Comparison of ENCODE assay signal across 9 cellular contexts in the genomic region with DNA sequence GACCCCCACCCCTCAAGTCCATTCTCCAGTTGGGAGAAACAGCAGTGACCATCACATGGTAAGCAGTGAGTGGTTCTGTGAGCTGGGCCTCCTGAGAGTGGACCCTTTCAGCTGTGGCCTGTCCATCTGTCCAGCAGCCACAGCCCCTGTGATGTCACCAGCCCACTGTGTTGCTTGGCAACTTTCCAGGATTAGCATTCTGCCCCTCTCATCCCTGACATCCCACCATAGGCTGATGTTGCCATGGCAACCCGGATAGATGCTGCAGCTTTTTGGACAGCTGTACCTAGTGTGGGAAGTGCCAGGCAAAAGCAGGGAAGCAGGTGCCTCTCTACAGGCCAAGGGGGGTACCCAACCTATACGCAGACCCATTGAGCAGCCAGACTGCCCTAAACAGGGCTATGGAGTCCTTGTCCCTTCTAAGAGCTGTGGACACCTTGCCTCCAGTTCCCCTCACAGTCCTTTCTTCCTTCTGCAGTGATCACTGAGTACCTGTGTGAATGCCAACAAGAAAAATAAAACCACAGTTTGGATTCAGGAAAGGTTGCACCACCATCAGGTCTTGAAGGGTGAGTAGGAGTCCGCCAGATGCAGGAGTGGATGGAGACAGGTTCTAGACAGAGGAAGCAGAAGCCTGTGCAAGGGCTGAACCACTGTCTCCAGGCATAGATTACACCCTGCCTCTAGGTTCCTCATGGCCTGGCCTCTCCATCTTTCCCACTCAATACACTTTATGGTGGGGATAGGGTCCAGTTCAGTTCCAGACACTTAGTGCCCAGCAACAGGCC. TPM values are rescaled to one million over a fixed set of nuclear protein-coding genes. Genes with fewer than 3 reads are reported as not detected.
DNase-seq lines count a peak whose midpoint lies in the region; TF ChIP-seq lines count a peak whose summit lies in the region.
"Had no signal": no experiment of that assay in that cellular context is flagged by ENCODE, and none has a peak within 500 bp of the region (broad histone marks: within the 10 kb centered on the region; RNA-seq: fewer than 3 reads in every experiment).

Gene DNAH1 (plus strand): TSS at position 343 of the 788 bp plus-strand sequence. CDS start 6,124 bp downstream, outside the sequence.

- DNase-seq in NCI-H2227 (lab: John Stamatoyannopoulos, UW; ENCODE audit: unreplicated experiment) (peak; percentile 77), esophagus squamous epithelium (lab: John Stamatoyannopoulos, UW) (no peak), trophoblast cell (no peak), epidermal melanocyte (ENCODE audit: insufficient read length, low spot score) (no peak), C1 segment of cervical spinal cord (lab: John Stamatoyannopoulos, UW) (no peak)
- no peak for DNase-seq in activated CD4-positive, alpha-beta T cell treated with anti-CD3 and anti-CD28 coated beads, Interleukin-2, amount 50 U/mL, for 1 hour
- DNase-seq: right cardiac atrium; stimulated activated naive CD4-positive, alpha-beta T cell treated with Interleukin-2 at 50 U/mL for 16 hours had no signal

- H3K18ac ChIP-seq in trophoblast cell (ENCODE audit: low read length) = peak within 1 kb of the TSS; percentile 47

- no peak within 1 kb of the TSS for H3K23ac ChIP-seq in trophoblast cell (ENCODE audit: low read length)

- peak within 1 kb of the TSS; percentile 74 for H4K12ac ChIP-seq in trophoblast cell (ENCODE audit: low read depth, low read length)

- H3K4me3 ChIP-seq in esophagus squamous epithelium (peak within 1 kb of the TSS in 3 of 4 donors; percentile 33 to 53 (median 34)), trophoblast cell (ENCODE audit: low read depth, low read length) (no peak within 1 kb of the TSS)

- H2AFZ ChIP-seq in trophoblast cell (ENCODE audit: insufficient read depth, low read length, poor library complexity) = peak within 1 kb of the TSS; percentile 63

- TF ChIP-seq POLR2A in esophagus squamous epithelium (IDR thresholded peaks at IDR 0.05) = no peak

- intact Hi-C loops in esophagus squamous epithelium (cut with DNase I) = no loop called here

- H3K4ac ChIP-seq in trophoblast cell (ENCODE audit: low read depth, low read length) = peak within 1 kb of the TSS; percentile 57

- WGBS in esophagus squamous epithelium, 2 donors = 100% methylated on average over 2 to 3 of the region's 3 CpGs
- WGBS in trophoblast cell (ENCODE audit: extremely low coverage, insufficient coverage, insufficient read length) = no CpG with 5 or more reads among the region's 3 CpGs

- H2BK5ac ChIP-seq in trophoblast cell (ENCODE audit: low read depth, low read length, poor library complexity) = no peak within 1 kb of the TSS

- H2BK120ac ChIP-seq in trophoblast cell (ENCODE audit: insufficient read depth, low read length, poor library complexity) = peak within 1 kb of the TSS; percentile 55

- H4K8ac ChIP-seq in trophoblast cell (ENCODE audit: low read depth, low read length) = peak within 1 kb of the TSS; percentile 85

- H3K36me3 ChIP-seq in ES-I3 (ENCODE audit: insufficient read depth, low read length) (no peaks in the 10 kb centered on the region), esophagus squamous epithelium (no peaks in the 10 kb centered on the region), trophoblast cell (ENCODE audit: control insufficient read depth in 1 of 2, insufficient read depth in 2 of 2, low read length in 2 of 2) (no peaks in the 10 kb centered on the region)

- peak within 1 kb of the TSS; percentile 73 for H2AK5ac ChIP-seq in trophoblast cell (ENCODE audit: low read length)

- peak within 1 kb of the TSS; percentile 88 for H4K91ac ChIP-seq in trophoblast cell (ENCODE audit: low read depth, low read length)

- H3K14ac ChIP-seq in trophoblast cell (ENCODE audit: low read length) = peak within 1 kb of the TSS; percentile 67

- peak within 1 kb of the TSS; percentile 59 for H3K4me2 ChIP-seq in trophoblast cell (ENCODE audit: low read length)

- H3K27ac ChIP-seq in esophagus squamous epithelium (no peak within 1 kb of the TSS), trophoblast cell (ENCODE audit: low read depth, low read length) (no peak within 1 kb of the TSS)

- H3K27me3 ChIP-seq in esophagus squamous epithelium = no peaks in the 10 kb centered on the region
- H3K27me3 ChIP-seq in trophoblast cell (ENCODE audit: insufficient read depth, low read length) = no peaks in the 10 kb centered on the region

- H3K9me3 ChIP-seq in ES-I3 (ENCODE audit: control insufficient read depth, insufficient read depth, low read length) = no peaks in the 10 kb centered on the region
- no peaks in the 10 kb centered on the region for H3K9me3 ChIP-seq in esophagus squamous epithelium
- H3K9me3 ChIP-seq in trophoblast cell (ENCODE audit: insufficient read depth, low read depth, low read length) = no peaks in the 10 kb centered on the region

- H3K79me2 ChIP-seq in trophoblast cell (ENCODE audit: control insufficient read depth, insufficient read depth, low read length, poor library complexity) = no peaks in the 10 kb centered on the region

- H3K4me1 ChIP-seq in ES-I3 (ENCODE audit: insufficient read depth, low read length) (peaks cover 11% of the 10 kb centered on the region), esophagus squamous epithelium (peaks cover 21 to 40% (median 24%) of the 10 kb centered on the region in 3 donors), trophoblast cell (ENCODE audit: control insufficient read depth in 1 of 2, insufficient read depth in 2 of 2, low read length in 2 of 2) (peaks cover 25 to 27% of the 10 kb centered on the region in 2 experiments)

- no peak for TF ChIP-seq CTCF in esophagus squamous epithelium (IDR thresholded peaks at IDR 0.05)

- peak within 1 kb of the TSS; percentile 58 for H2BK12ac ChIP-seq in trophoblast cell (ENCODE audit: low read length)

- H3K9ac ChIP-seq in ES-I3 (ENCODE audit: low read depth, low read length) = peak within 1 kb of the TSS; percentile 44; the same call in 1 of the 2 replicates
- no peak within 1 kb of the TSS for H3K9ac ChIP-seq in trophoblast cell (ENCODE audit: low read length)

- H3K79me1 ChIP-seq in trophoblast cell (ENCODE audit: low read length) = peaks cover 4% of the 10 kb centered on the region

RNA-seq across cellular contexts. Expression of gene DNAH1, which starts in this region (rescaled TPM):
- 1 to 10 TPM; 1.3 to 5.9 (median 1.9) TPM for total RNA-seq in esophagus squamous epithelium
- 1.1 and 1.2 TPM in 2 replicates for polyA plus RNA-seq in trophoblast cell (2013)
